Comparison of ENCODE assay signal across 16 cellular contexts in the genomic region with DNA sequence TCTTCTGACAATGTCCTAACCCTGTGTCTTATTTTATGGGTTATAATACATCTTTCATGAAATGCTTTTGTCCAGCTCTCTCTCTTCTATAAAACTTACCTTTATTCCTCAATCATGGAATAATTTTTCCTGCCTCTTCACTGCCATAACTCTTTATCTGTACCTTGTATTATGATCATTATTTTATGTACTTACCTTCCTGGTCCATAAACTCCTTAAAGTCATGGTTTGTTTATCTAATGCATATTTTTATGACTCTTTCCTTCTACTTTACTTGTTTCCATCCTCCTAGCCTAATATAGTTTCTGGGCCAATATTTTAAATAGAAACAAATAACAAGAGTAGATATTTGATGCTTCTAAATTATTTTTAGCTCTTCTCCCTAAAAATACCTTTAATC.
"Had no signal": no experiment of that assay in that cellular context is flagged by ENCODE, and none has a peak within 500 bp of the region (broad histone marks: within the 10 kb centered on the region; RNA-seq: fewer than 3 reads in every experiment).

No MANE protein-coding gene starts in this region.

- H3K27ac Mint-ChIP-seq: activated CD8-positive, alpha-beta T cell treated with anti-CD3 and anti-CD28 coated beads for 36 hours had no signal

- H3K9me3 ChIP-seq: esophagus squamous epithelium, left lung, SJCRH30, tibial nerve had no signal

- H3K4me1 Mint-ChIP-seq: activated naive CD4-positive, alpha-beta T cell treated with anti-CD3 and anti-CD28 coated beads, Interleukin-2, amount 10 ng/mL, durations not matched to agents 7 days and 5 days; stimulated activated memory B cell treated with anti-CD40 and anti-IgM and Interleukin-4, amounts not matched to agents 10 μg/mL and 1 μg/mL and 100 μg/mL, for 72 hours had no signal

- H3K27me3 ChIP-seq: brain microvascular endothelial cell, esophagus squamous epithelium, left lung, SJCRH30, tibial nerve had no signal

- H3K4me3 ChIP-seq: esophagus squamous epithelium, left lung, SJCRH30, tibial nerve had no signal

- H3K4me1 ChIP-seq: left lung, parathyroid adenoma, SJCRH30 had no signal

- ATAC-seq: activated CD4-positive, alpha-beta T cell treated with anti-CD3 and anti-CD28 coated beads for 36 hours; activated CD8-positive, alpha-beta T cell treated with anti-CD3 and anti-CD28 coated beads for 36 hours; left lung; stimulated activated memory B cell treated with anti-CD40 and anti-IgM and Interleukin-4, amounts not matched to agents 10 μg/mL and 1 μg/mL and 100 μg/mL, for 72 hours had no signal

- H3K27me3 Mint-ChIP-seq: activated CD4-positive, alpha-beta T cell treated with anti-CD3 and anti-CD28 coated beads for 36 hours; activated CD8-positive, alpha-beta T cell treated with anti-CD3 and anti-CD28 coated beads for 36 hours; activated naive CD4-positive, alpha-beta T cell treated with anti-CD3 and anti-CD28 coated beads, Interleukin-2, amount 10 ng/mL, durations not matched to agents 7 days and 5 days; stimulated activated memory B cell treated with anti-CD40 and anti-IgM and Interleukin-4, amounts not matched to agents 10 μg/mL and 1 μg/mL and 100 μg/mL, for 72 hours had no signal

- H3K9me3 Mint-ChIP-seq: activated CD8-positive, alpha-beta T cell treated with anti-CD3 and anti-CD28 coated beads for 36 hours; activated naive CD4-positive, alpha-beta T cell treated with anti-CD3 and anti-CD28 coated beads, Interleukin-2, amount 10 ng/mL, durations not matched to agents 7 days and 5 days; stimulated activated memory B cell treated with anti-CD40 and anti-IgM and Interleukin-4, amounts not matched to agents 10 μg/mL and 1 μg/mL and 100 μg/mL, for 72 hours had no signal

- H3K4me3 Mint-ChIP-seq: activated CD4-positive, alpha-beta T cell treated with anti-CD3 and anti-CD28 coated beads for 36 hours; activated CD8-positive, alpha-beta T cell treated with anti-CD3 and anti-CD28 coated beads for 36 hours; activated naive CD4-positive, alpha-beta T cell treated with anti-CD3 and anti-CD28 coated beads, Interleukin-2, amount 10 ng/mL, durations not matched to agents 7 days and 5 days; stimulated activated memory B cell treated with anti-CD40 and anti-IgM and Interleukin-4, amounts not matched to agents 10 μg/mL and 1 μg/mL and 100 μg/mL, for 72 hours had no signal

- DNase-seq: activated CD4-positive, alpha-beta T cell treated with anti-CD3 and anti-CD28 coated beads for 36 hours; activated CD8-positive, alpha-beta memory T cell treated with anti-CD3 and anti-CD28 coated beads, Interleukin-2, amount 50 U/mL, for 48 hours; activated CD8-positive, alpha-beta T cell treated with anti-CD3 and anti-CD28 coated beads for 36 hours; activated naive CD4-positive, alpha-beta T cell treated with anti-CD3 and anti-CD28 coated beads, Interleukin-2, amount 10 ng/mL, durations not matched to agents 7 days and 5 days; brain microvascular endothelial cell; esophagus squamous epithelium; foreskin fibroblast; head of caudate nucleus; islet precursor cell; left lung; mesendoderm; SJCRH30; small intestine had no signal

- H3K27ac ChIP-seq: brain microvascular endothelial cell, esophagus squamous epithelium, left lung, parathyroid adenoma, SJCRH30, tibial nerve had no signal

- H3K9ac ChIP-seq: parathyroid adenoma had no signal
